1 cellular context compared by ENCODE assay signal in genomic region chr17:62062313-62062712, GRCh38.
TF ChIP-seq lines count a peak whose summit lies in the region.

No MANE protein-coding gene starts in this region.

TF ChIP-seq in SK-N-SH, 30 proteins besides CTCF, POLR2A, EP300 and RAD21 (continued from another document):
- TF ChIP-seq REST (IDR thresholded peaks at IDR 0.05; ENCODE audit: low read depth, low read length) (no peak), MEF2A (IDR thresholded peaks at IDR 0.05; ENCODE audit: borderline replicate concordance, low read depth) (peak; percentile 60), MXI1 (IDR thresholded peaks at IDR 0.05; ENCODE audit: low read depth, low read length) (no peak), FOSL2 (IDR thresholded peaks at IDR 0.05; ENCODE audit: borderline replicate concordance, low read depth) (0 out of 2 replicates have a peak, but pooled peaks have one; percentile 5)
